ENCODE assay signal across 14 cellular contexts in the genomic region with DNA sequence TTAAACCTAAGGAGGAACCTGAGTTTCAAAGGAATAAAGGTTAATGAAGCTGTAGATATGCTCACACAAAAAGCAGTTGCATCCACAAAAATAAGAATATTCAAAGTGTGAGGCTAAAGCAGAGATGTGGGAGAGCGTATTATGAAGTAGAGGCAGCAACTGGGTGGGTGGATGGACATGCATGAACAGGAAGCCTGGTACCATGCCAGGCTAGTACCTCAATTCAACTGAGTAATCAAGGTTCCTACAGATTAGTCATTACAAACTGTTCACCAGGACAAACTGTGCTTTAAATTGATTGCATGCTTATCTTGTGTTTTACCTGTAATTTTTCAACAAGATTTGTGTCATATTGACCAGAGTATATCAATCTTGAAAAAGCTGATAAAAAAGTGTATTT.
DNase-seq lines count a peak whose midpoint lies in the region; ATAC-seq and TF ChIP-seq lines count a peak whose summit lies in the region.
"Had no signal": no experiment of that assay in that cellular context is flagged by ENCODE, and none has a peak within 500 bp of the region (broad histone marks: within the 10 kb centered on the region; RNA-seq: fewer than 3 reads in every experiment).

No MANE protein-coding gene starts in this region.

- DNase-seq in COR-L47 (lab: John Stamatoyannopoulos, UW) = peak; percentile 94
- DNase-seq in MG63 = peak; percentile 29
- DNase-seq in fibroblast of mammary gland (ENCODE audit: low read depth) = peak; percentile 27
- no peak for DNase-seq in NCI-H1092 treated with DMSO at 0.1 percent for 48 hours (lab: John Stamatoyannopoulos, UW)
- DNase-seq in HEK293T (ENCODE audit: extremely low spot score) = no peak
- DNase-seq: BE2C; NCI-H774; retina; stimulated activated CD4-positive, alpha-beta T cell treated with anti-CD3 and anti-CD28 coated beads, Interleukin-4, amount 100 ng/mL, for 1 hour had no signal

- POLR2A ChIA-PET in HEK293T (lab: Yijun Ruan, JAX) = no interaction called here

- CTCF ChIA-PET in HEK293T (lab: Yijun Ruan, JAX) = no interaction called here

- H3K4me3 ChIP-seq in MG63 = no peak overlapping the region
- H3K4me3 ChIP-seq in fibroblast of mammary gland (ENCODE audit: control insufficient read depth, low read depth, low read length) = no peak overlapping the region
- H3K4me3 ChIP-seq: coronary artery, SJSA1 had no signal

- H3K27me3 ChIP-seq in MG63 = no peaks in the 10 kb centered on the region
- H3K27me3 ChIP-seq: BE2C, SJSA1 had no signal

- peak; percentile 48 for ATAC-seq in GM18907 (IDR thresholded peaks at IDR 0.05; ENCODE audit: unreplicated experiment)
- ATAC-seq in HG02571 (IDR thresholded peaks at IDR 0.05; ENCODE audit: unreplicated experiment) = no peak
- no peak for ATAC-seq in GM19324 (IDR thresholded peaks at IDR 0.05; ENCODE audit: low FRiP score, unreplicated experiment)

- H3K9me3 ChIP-seq in MG63 = no peaks in the 10 kb centered on the region
- H3K9me3 ChIP-seq: BE2C, SJSA1 had no signal

- TF ChIP-seq CTCF in fibroblast of mammary gland (conservative IDR thresholded peaks at IDR 0.05; ENCODE audit: control insufficient read depth, insufficient read depth, low read depth, low read length) = no peak

- no peaks in the 10 kb centered on the region for H3K36me3 ChIP-seq in MG63
- H3K36me3 ChIP-seq: BE2C, SJSA1 had no signal

TF ChIP-seq in HEK293T, 16 proteins besides CTCF, POLR2A, EP300 and RAD21:
- TF ChIP-seq ZNF384 (IDR thresholded peaks at IDR 0.05) (no peak), CTBP1 (IDR thresholded peaks at IDR 0.05; ENCODE audit: borderline replicate concordance) (no peak), TARDBP (IDR thresholded peaks at IDR 0.05) (no peak), L3MBTL2 (conservative IDR thresholded peaks at IDR 0.05) (no peak), SP1 (IDR thresholded peaks at IDR 0.05) (no peak)
TF ChIP-seq in HEK293T: peak in this region for 0.

Comparison
In these comparisons a context has a peak if more than half of its experiments do, and no peak if none do; other contexts are left out.
1. DNase-seq: peak in COR-L47 (single experiment), MG63 (single experiment) and fibroblast of mammary gland (single experiment); none in NCI-H1092 treated with DMSO at 0.1 percent for 48 hours (single experiment) and HEK293T (single experiment).